In genomic region chr3:11154036-11154952, GRCh38 we compare ENCODE assay signal across 8 cellular contexts. TPM values are rescaled to one million over a fixed set of nuclear protein-coding genes. Genes with fewer than 3 reads are reported as not detected.
DNase-seq lines count a peak whose midpoint lies in the region; ATAC-seq, FAIRE-seq and TF ChIP-seq lines count a peak whose summit lies in the region.

TSS of gene HRH1 (plus strand) at chr3:11154493. CDS start at chr3:11259038, 104,545 bp downstream.

- intact Hi-C loops in colonic mucosa (cut with DNase I) (loop anchor here (10.0 kb wide), 1 partner anchor 181 kb away; no protein-coding TSS in a partner anchor), upper lobe of right lung (cut with DNase I) (loop anchor here (10.0 kb wide), 1 partner anchor 181 kb away; no protein-coding TSS in a partner anchor)

- H3K36me3 ChIP-seq in colonic mucosa (no peaks in the 10 kb centered on the region), lung (ENCODE audit: control insufficient read depth in 2 of 2, insufficient read depth in 2 of 2, low read length in 2 of 2) (no peaks in the 10 kb centered on the region), upper lobe of right lung (no peaks in the 10 kb centered on the region)

- H3K9me3 ChIP-seq in A549 (no peaks in the 10 kb centered on the region), colonic mucosa (no peaks in the 10 kb centered on the region), lung (ENCODE audit: control insufficient read depth in 2 of 2, insufficient read depth in 1 of 2, low read length in 1 of 2) (no peaks in the 10 kb centered on the region), upper lobe of right lung (no peaks in the 10 kb centered on the region)

- H3K27ac ChIP-seq in A549 (peak within 1 kb of the TSS; percentile 66 to 83), colonic mucosa (no peak within 1 kb of the TSS), lung (ENCODE audit: low read depth in 1 of 2, low read length in 1 of 2) (peak within 1 kb of the TSS in 1 of 2 donors; percentile 32), upper lobe of right lung (peak within 1 kb of the TSS; percentile 42)

- H3K4me3 ChIP-seq in A549 (peak within 1 kb of the TSS; percentile 56), colonic mucosa (peak within 1 kb of the TSS; percentile 50), lung (peak within 1 kb of the TSS; percentile 50), upper lobe of right lung (peak within 1 kb of the TSS; percentile 50)

- POLR2A ChIA-PET in A549 (lab: Yijun Ruan, JAX): interaction anchor here (1.0 to 2.1 kb wide), 3 partner anchors 17 to 118 kb away, joined by 3 to 8 read pairs (median 4); partner anchors contain the start of gene ATG7

- peak in 1 of 2 experiments; percentile 31 for DNase-seq in A549 (ENCODE audit: low read depth in 1 of 2, low spot score in 1 of 2)
- DNase-seq in colonic mucosa: peak; percentile 21
- DNase-seq in lung (ENCODE audit: low spot score): no peak
- DNase-seq in upper lobe of right lung: no peak
- DNase-seq in NCI-H774 (lab: John Stamatoyannopoulos, UW): no peak
- no peak for DNase-seq in COR-L47 (lab: John Stamatoyannopoulos, UW)

- H3K4me1 ChIP-seq in A549 (no peaks in the 10 kb centered on the region), colonic mucosa (peaks cover 7% of the 10 kb centered on the region), lung (ENCODE audit: control insufficient read depth in 2 of 2, insufficient read depth in 2 of 2, low read length in 2 of 2) (peaks cover 0 to 1% of the 10 kb centered on the region in 2 donors), upper lobe of right lung (peaks cover 11% of the 10 kb centered on the region)

- no peak for TF ChIP-seq POLR2A in A549 (IDR thresholded peaks at IDR 0.05; ENCODE audit: low read length)

- no peak for FAIRE-seq in A549 (lab: Jason Lieb, UNC)

- H3K9ac ChIP-seq in colonic mucosa (ENCODE audit: low read depth in 2 of 2, low read length in 2 of 2): peak within 1 kb of the TSS in 1 of 2 donors; percentile 39

- CTCF ChIA-PET in A549 (lab: Yijun Ruan, JAX): interaction anchor here (0.6 to 13.0 kb wide), 48 partner anchors 8 to 570 kb away, joined by 3 to 142 read pairs (median 6); no protein-coding TSS in a partner anchor

- TF ChIP-seq CTCF in A549 (IDR thresholded peaks at IDR 0.05): no peak; the same call in 2 of the 3 replicates
- TF ChIP-seq CTCF in colonic mucosa (IDR thresholded peaks at IDR 0.05): no peak
- TF ChIP-seq CTCF in lung (IDR thresholded peaks at IDR 0.05; ENCODE audit: control extremely low read depth, extremely low read depth): no peak
- no peak for TF ChIP-seq CTCF in upper lobe of right lung (IDR thresholded peaks at IDR 0.05)

- no peak for TF ChIP-seq RAD21 in A549 (conservative IDR thresholded peaks at IDR 0.05 in 1 of 2, IDR thresholded peaks at IDR 0.05 in 1 of 2)
- no peak for TF ChIP-seq RAD21 in Ishikawa (IDR thresholded peaks at IDR 0.05; ENCODE audit: low read depth)

- ATAC-seq in A549: peak; percentile 62 to 73
- ATAC-seq in lung (ENCODE audit: insufficient read depth, low FRiP score): peak; percentile 35
- ATAC-seq in upper lobe of right lung: peak; percentile 71
- no peak for ATAC-seq in HG02623 (IDR thresholded peaks at IDR 0.05; ENCODE audit: unreplicated experiment)

- WGBS in A549 (ENCODE audit: missing lambda C conversion rate): 5% methylated on average over 15 of the region's 98 CpGs
- WGBS in lung, 2 donors: 1 to 2% methylated on average over 46 to 98 of the region's 98 CpGs

- peaks cover 8% of the 10 kb centered on the region for H3K27me3 ChIP-seq in colonic mucosa
- H3K27me3 ChIP-seq in lung (ENCODE audit: control insufficient read depth, insufficient read depth): no peaks in the 10 kb centered on the region
- H3K27me3 ChIP-seq in upper lobe of right lung: peaks cover 25% of the 10 kb centered on the region

- no peak for TF ChIP-seq EP300 in A549 (IDR thresholded peaks at IDR 0.05)
- TF ChIP-seq EP300 in Ishikawa (IDR thresholded peaks at IDR 0.05; ENCODE audit: borderline replicate concordance): no peak

- peak within 1 kb of the TSS; percentile 91 for H3K4me2 ChIP-seq in A549

TF ChIP-seq in A549, 52 proteins besides CTCF, POLR2A, EP300 and RAD21 (continues in another document):
- no peak for TF ChIP-seq JUN (IDR thresholded peaks at IDR 0.05)
- TF ChIP-seq RNF2 (IDR thresholded peaks at IDR 0.05; ENCODE audit: borderline replicate concordance, low read depth): peak; percentile 57; the same call in 1 of the 2 replicates
- no peak for TF ChIP-seq SREBF2 (IDR thresholded peaks at IDR 0.05)
- TF ChIP-seq ZSCAN20 (CRISPR knock-in tag; IDR thresholded peaks at IDR 0.05): no peak
- TF ChIP-seq, protein P1, sequence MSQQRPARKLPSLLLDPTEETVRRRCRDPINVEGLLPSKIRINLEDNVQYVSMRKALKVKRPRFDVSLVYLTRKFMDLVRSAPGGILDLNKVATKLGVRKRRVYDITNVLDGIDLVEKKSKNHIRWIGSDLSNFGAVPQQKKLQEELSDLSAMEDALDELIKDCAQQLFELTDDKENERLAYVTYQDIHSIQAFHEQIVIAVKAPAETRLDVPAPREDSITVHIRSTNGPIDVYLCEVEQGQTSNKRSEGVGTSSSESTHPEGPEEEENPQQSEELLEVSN (IDR thresholded peaks at IDR 0.05; ENCODE audit: borderline replicate concordance, low read depth): 0 out of 2 replicates have a peak, but pooled peaks have one; percentile 42
- TF ChIP-seq FOSB (CRISPR knock-in tag; IDR thresholded peaks at IDR 0.05): no peak
- TF ChIP-seq, protein P2, sequence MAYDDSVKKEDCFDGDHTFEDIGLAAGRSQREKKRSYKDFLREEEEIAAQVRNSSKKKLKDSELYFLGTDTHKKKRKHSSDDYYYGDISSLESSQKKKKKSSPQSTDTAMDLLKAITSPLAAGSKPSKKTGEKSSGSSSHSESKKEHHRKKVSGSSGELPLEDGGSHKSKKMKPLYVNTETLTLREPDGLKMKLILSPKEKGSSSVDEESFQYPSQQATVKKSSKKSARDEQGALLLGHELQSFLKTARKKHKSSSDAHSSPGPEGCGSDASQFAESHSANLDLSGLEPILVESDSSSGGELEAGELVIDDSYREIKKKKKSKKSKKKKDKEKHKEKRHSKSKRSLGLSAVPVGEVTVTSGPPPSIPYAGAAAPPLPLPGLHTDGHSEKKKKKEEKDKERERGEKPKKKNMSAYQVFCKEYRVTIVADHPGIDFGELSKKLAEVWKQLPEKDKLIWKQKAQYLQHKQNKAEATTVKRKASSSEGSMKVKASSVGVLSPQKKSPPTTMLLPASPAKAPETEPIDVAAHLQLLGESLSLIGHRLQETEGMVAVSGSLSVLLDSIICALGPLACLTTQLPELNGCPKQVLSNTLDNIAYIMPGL (CRISPR knock-in tag; IDR thresholded peaks at IDR 0.05; ENCODE audit: borderline replicate concordance): no peak
- no peak for TF ChIP-seq GATA3 (IDR thresholded peaks at IDR 0.05; ENCODE audit: borderline replicate concordance)
- TF ChIP-seq KDM1A (IDR thresholded peaks at IDR 0.05; ENCODE audit: low read depth): 0 out of 2 replicates have a peak, but pooled peaks have one; percentile 14
- peak; percentile 4; the same call in 1 of the 3 replicates for TF ChIP-seq SMC3 (IDR thresholded peaks at IDR 0.05)

TF ChIP-seq in Ishikawa, 13 proteins besides CTCF, POLR2A, EP300 and RAD21:
- TF ChIP-seq TEAD4 (IDR thresholded peaks at IDR 0.05): no peak
- peak; percentile 49; the same call in 1 of the 2 replicates for TF ChIP-seq EGR1 (IDR thresholded peaks at IDR 0.05)
TF ChIP-seq in Ishikawa: peak in this region for 1.

RNA-seq across cellular contexts. Expression of gene HRH1, which starts in this region (rescaled TPM):
- 4.2 and 4.7 TPM in 2 replicates for polyA plus RNA-seq in A549 (2011; rRNA removed)
- polyA plus RNA-seq in A549 (2012; cell fraction: cytosol; rRNA removed): 1.2 and 1.6 TPM in 2 replicates
- 1.7 and 2.1 TPM in 2 replicates for polyA plus RNA-seq in A549 (2012; cell fraction: nucleus; rRNA removed)
- polyA plus RNA-seq in A549 (2017; fragmentation: RNase III; extraction: RNeasy Plus Mini Kit Qiagen cat#74134 plus additional on column Dnase treatment): 3.7 to 4.2 TPM (median 3.7 TPM) in 3 replicates
- 8.4 and 9.8 TPM in 2 replicates for polyA minus RNA-seq in A549 (2011; rRNA and poly(A)+ RNA removed)
- total RNA-seq in colonic mucosa: 10 to 100 TPM in 1 of 2 donors, 1 to 10 TPM in 1; 7.2 to 20.4 TPM
- total RNA-seq in lung: 1 to 10 TPM; 5.6 to 8.3 TPM
- 1 to 10 TPM; 2.3 to 3.7 TPM for polyA plus RNA-seq in lung
- 12.0 TPM for total RNA-seq in upper lobe of right lung
